Comparison of ENCODE assay signal across 8 cellular contexts in the genomic region with DNA sequence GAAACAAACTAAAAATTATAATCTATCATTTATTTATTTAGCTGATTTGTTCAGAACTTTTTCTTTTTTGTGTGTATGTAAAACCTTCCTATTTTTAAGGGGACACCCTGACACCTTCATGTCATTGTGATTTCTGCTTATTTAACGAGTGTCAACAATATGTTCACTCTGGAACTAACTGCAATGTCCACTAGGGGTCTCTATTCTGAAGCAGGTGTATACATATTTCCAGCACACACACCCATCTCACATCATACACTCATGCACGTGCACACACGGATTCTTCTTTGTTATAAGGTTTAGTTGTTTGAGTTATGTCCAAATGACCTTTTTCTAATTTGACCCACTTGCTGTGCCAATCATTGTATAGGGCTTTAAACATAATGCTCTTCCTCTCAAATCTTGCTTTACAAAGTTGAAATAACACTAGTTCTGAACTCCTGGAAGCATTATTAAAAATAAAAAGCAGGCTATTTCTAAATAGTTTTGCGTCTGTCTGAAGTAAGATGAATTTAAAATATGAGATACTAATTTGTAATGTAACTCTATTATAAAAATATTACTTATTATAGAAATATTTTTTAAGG. TPM values are rescaled to one million over a fixed set of nuclear protein-coding genes. Genes with fewer than 3 reads are reported as not detected.
DNase-seq lines count a peak whose midpoint lies in the region; ATAC-seq, FAIRE-seq and TF ChIP-seq lines count a peak whose summit lies in the region.

No MANE protein-coding gene starts in this region.

- no peak for TF ChIP-seq EP300 in transverse colon (IDR thresholded peaks at IDR 0.05; ENCODE audit: low read depth)

- H3K4me3 ChIP-seq in astrocyte (ENCODE audit: insufficient read depth, low read depth, low read length) (no peak overlapping the region), keratinocyte (ENCODE audit: control insufficient read depth in 2 of 3, extremely low read depth in 1 of 3, insufficient read depth in 2 of 3, low read depth in 1 of 3, low read length in 3 of 3) (no peak overlapping the region), transverse colon (no peak overlapping the region)

- FAIRE-seq in astrocyte (lab: Jason Lieb, UNC) (peak; percentile 81), keratinocyte (lab: Jason Lieb, UNC) (peak; percentile 78)

- no peak overlapping the region for H3K4me3 Mint-ChIP-seq in astrocyte (ENCODE audit: unreplicated experiment)

- no peaks in the 10 kb centered on the region for H3K27me3 Mint-ChIP-seq in astrocyte (ENCODE audit: low read depth, unreplicated experiment)

- TF ChIP-seq CTCF in astrocyte (IDR thresholded peaks at IDR 0.05; ENCODE audit: insufficient read depth, low read depth, low read length) (peak; percentile 86), keratinocyte (optimal IDR thresholded peaks at IDR 0.05 in 1 of 3, IDR thresholded peaks at IDR 0.05 in 1 of 3, conservative IDR thresholded peaks at IDR 0.05 in 1 of 3; ENCODE audit: extremely low read depth in 1 of 3, insufficient read depth in 2 of 3, low read length in 3 of 3) (peak; percentile 59 to 72 (median 64)), transverse colon (IDR thresholded peaks at IDR 0.05) (peak; percentile 63 to 77 (median 73))

- H3K9me3 Mint-ChIP-seq in astrocyte (ENCODE audit: unreplicated experiment), result no peaks in the 10 kb centered on the region

- ATAC-seq in GM21381 (IDR thresholded peaks at IDR 0.05; ENCODE audit: unreplicated experiment), result peak; percentile 96
- ATAC-seq in HG03469 (IDR thresholded peaks at IDR 0.05; ENCODE audit: unreplicated experiment), result peak; percentile 96

- no peak for TF ChIP-seq POLR2A in transverse colon (IDR thresholded peaks at IDR 0.05)

- no peak overlapping the region for H2AFZ ChIP-seq in astrocyte (ENCODE audit: low read depth, low read length)
- no peak overlapping the region for H2AFZ ChIP-seq in keratinocyte (ENCODE audit: control insufficient read depth, low read length)

- H3K36me3 ChIP-seq in astrocyte (ENCODE audit: insufficient read depth, low read length) (peaks cover 78% of the 10 kb centered on the region), keratinocyte (ENCODE audit: control insufficient read depth in 2 of 2, extremely low read depth in 1 of 2, insufficient read depth in 2 of 2, low read length in 2 of 2) (peaks cover 6 to 37% of the 10 kb centered on the region in 2 experiments), transverse colon (no peaks in the 10 kb centered on the region)

- H3K27me3 ChIP-seq in astrocyte (ENCODE audit: insufficient read depth, low read length), result no peaks in the 10 kb centered on the region
- no peaks in the 10 kb centered on the region for H3K27me3 ChIP-seq in keratinocyte (ENCODE audit: control insufficient read depth, extremely low read depth, insufficient read depth, low read length)
- H3K27me3 ChIP-seq in transverse colon, result no peaks in the 10 kb centered on the region

- peaks cover 24% of the 10 kb centered on the region for H4K20me1 ChIP-seq in astrocyte (ENCODE audit: insufficient read depth, low read length)
- H4K20me1 ChIP-seq in keratinocyte (ENCODE audit: control insufficient read depth, extremely low read depth, insufficient read depth, low read length), result no peaks in the 10 kb centered on the region

- intact Hi-C loops in transverse colon (cut with DNase I; ENCODE audit: low total_unique reads), result no loop called here

- H3K4me2 ChIP-seq in astrocyte (ENCODE audit: low read length) (no peak overlapping the region), keratinocyte (ENCODE audit: control insufficient read depth, extremely low read depth, insufficient read depth, low read depth, low read length) (no peak overlapping the region)

- H3K9me1 ChIP-seq in keratinocyte (ENCODE audit: control insufficient read depth, extremely low read depth, insufficient read depth, low read length), result no peaks in the 10 kb centered on the region

- dilution Hi-C loops in keratinocyte (cut with MboI; ENCODE audit: extremely low pct_ligation_motif_present, low sequenced_read_pairs), result no loop called here

- peaks cover 18% of the 10 kb centered on the region for H3K36me3 Mint-ChIP-seq in astrocyte (ENCODE audit: low read depth, unreplicated experiment)

- WGBS in transverse colon (ENCODE audit: low coverage in 1 of 2), 2 donors, result 30 to 32% methylated on average over 4 of the region's 4 CpGs

- peak; percentile 31 for DNase-seq in GDM1 (lab: John Stamatoyannopoulos, UW)
- DNase-seq in NCI-H510A (lab: John Stamatoyannopoulos, UW), result peak; percentile 56
- DNase-seq in astrocyte (ENCODE audit: low read depth), result peak; percentile 52
- DNase-seq in keratinocyte (ENCODE audit: low read depth, low spot score), result peak; percentile 41
- no peak for DNase-seq in transverse colon
- no peak for DNase-seq in effector CD4-positive, alpha-beta T cell

- H3K4me1 ChIP-seq in astrocyte (ENCODE audit: insufficient read depth, low read length), result no peaks in the 10 kb centered on the region
- no peaks in the 10 kb centered on the region for H3K4me1 ChIP-seq in keratinocyte (ENCODE audit: control insufficient read depth, extremely low read depth, insufficient read depth, low read length)
- no peaks in the 10 kb centered on the region for H3K4me1 ChIP-seq in transverse colon

- no peak overlapping the region for H3K27ac Mint-ChIP-seq in astrocyte (ENCODE audit: unreplicated experiment)

- in situ Hi-C loops in transverse colon (cut with MboI; ENCODE audit: low pct_ligation_motif_present in 1 of 4, low pct_unique_long_range_greater_than_20kb in 1 of 4, low sequenced_read_pairs in 3 of 4), result no loop called here

- H3K4me1 Mint-ChIP-seq in astrocyte (ENCODE audit: low read depth, unreplicated experiment), result no peaks in the 10 kb centered on the region

- H3K9me3 ChIP-seq in astrocyte (ENCODE audit: insufficient read depth, low read depth, low read length) (no peaks in the 10 kb centered on the region), keratinocyte (ENCODE audit: control insufficient read depth, low read depth, low read length) (no peaks in the 10 kb centered on the region), transverse colon (no peaks in the 10 kb centered on the region)

- no peak overlapping the region for H3K27ac ChIP-seq in astrocyte (ENCODE audit: low read depth, low read length)
- H3K27ac ChIP-seq in keratinocyte (ENCODE audit: control insufficient read depth, insufficient read depth, low read length), result no peak overlapping the region
- H3K27ac ChIP-seq in transverse colon, result no peak overlapping the region

- peaks cover 68% of the 10 kb centered on the region for H3K79me2 ChIP-seq in astrocyte (ENCODE audit: insufficient read depth, low read length)
- peaks cover 3% of the 10 kb centered on the region for H3K79me2 ChIP-seq in keratinocyte (ENCODE audit: control insufficient read depth, insufficient read depth, low read length)

- H3K9ac ChIP-seq in astrocyte (ENCODE audit: low read length) (no peak overlapping the region), keratinocyte (ENCODE audit: control insufficient read depth, extremely low read depth, insufficient read depth, low read length) (no peak overlapping the region)

RNA-seq across cellular contexts. Expression of a gene that starts 15.5 kb away (rescaled TPM):
- total RNA-seq in astrocyte (21.5 and 26.2 TPM in 2 replicates), transverse colon (under 1 TPM in 3 of 4 donors, not detected in 1; 0.20 to 0.79 (median 0.41) TPM)
- 3.9 to 10.0 TPM (median 9.9 TPM) in 3 replicates for polyA plus RNA-seq in keratinocyte
- polyA plus RNA-seq in keratinocyte (2011; ENCODE audit: low read depth), result 3.0 TPM
- polyA plus RNA-seq in keratinocyte (2011; cell fraction: cytosol; rRNA removed), result 4.5 and 6.3 TPM in 2 replicates
- polyA plus RNA-seq in keratinocyte (2011; cell fraction: nucleus; rRNA removed), result 11.3 and 12.7 TPM in 2 replicates
- polyA plus RNA-seq in keratinocyte (2012; ENCODE audit: low replicate concordance), result 2.9 and 6.4 TPM in 2 replicates
- 4.3 to 10.5 TPM (median 8.0 TPM) in 3 replicates for polyA minus RNA-seq in keratinocyte
- polyA minus RNA-seq in keratinocyte (2011; cell fraction: cytosol; rRNA and poly(A)+ RNA removed), result 4.6 TPM
- 5.4 and 11.4 TPM in 2 replicates for polyA minus RNA-seq in keratinocyte (2011; cell fraction: nucleus; rRNA and poly(A)+ RNA removed)

Comparison
In these comparisons a context has a peak if more than half of its experiments do, and no peak if none do; other contexts are left out.
1. DNase-seq: peak in GDM1 (single experiment), NCI-H510A (single experiment), astrocyte (single experiment) and keratinocyte (single experiment); none in transverse colon (single experiment) and effector CD4-positive, alpha-beta T cell (single experiment).
2. RNA of a gene that starts 15.5 kb away (total RNA-seq): 21.5 to 26.2 TPM in astrocyte; 0.20 to 0.79 TPM in transverse colon; every median in the first group is over 10 times any median in the second.
3. Peak in every context shown above with its lines, with median percentiles within 50 percentile points of each other: CTCF ChIP-seq.